Comparison of ENCODE assay signal across 8 cellular contexts in the genomic region with DNA sequence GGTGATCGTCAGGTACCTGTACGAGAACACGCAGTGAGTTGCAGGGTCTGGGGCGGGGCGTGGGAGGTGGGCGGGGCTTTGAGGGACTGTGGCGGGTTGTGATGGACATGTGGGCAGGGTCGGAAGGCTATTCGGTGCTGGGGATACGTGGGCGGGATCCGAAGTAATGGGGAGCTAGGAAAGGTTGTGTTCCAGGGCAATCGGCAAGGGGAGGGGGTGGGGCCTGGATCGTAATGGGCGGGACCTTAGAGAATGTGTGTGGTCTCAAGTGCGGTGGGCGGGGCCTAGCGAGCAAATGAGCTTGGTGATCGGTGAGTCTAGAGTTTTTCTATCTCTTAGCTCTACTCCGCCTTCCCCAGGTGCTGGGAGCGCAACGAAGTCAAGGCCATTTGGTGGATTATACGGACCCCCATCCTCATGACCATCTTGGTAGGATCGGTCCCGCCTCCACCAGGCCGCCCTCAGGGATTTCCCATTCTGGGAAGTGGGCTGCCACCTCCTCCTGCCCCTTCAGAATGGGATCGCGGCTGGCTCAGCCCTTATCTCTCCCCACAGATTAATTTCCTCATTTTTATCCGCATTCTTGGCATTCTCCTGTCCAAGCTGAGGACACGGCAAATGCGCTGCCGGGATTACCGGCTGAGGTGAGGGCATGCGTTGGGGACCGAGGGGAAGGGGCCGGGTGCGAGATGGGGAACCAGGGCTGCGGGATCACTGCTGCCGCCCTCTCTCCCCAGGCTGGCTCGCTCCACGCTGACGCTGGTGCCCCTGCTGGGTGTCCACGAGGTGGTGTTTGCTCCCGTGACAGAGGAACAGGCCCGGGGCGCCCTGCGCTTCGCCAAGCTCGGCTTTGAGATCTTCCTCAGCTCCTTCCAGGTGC. TPM values are rescaled to one million over a fixed set of nuclear protein-coding genes. Genes with fewer than 3 reads are reported as not detected.
A peak's percentile ranks its signal among the peaks of the same experiment; 100 is the strongest.
DNase-seq lines count a peak whose midpoint lies in the region; ATAC-seq, FAIRE-seq and TF ChIP-seq lines count a peak whose summit lies in the region.

No MANE protein-coding gene starts in this region.

- ATAC-seq in activated CD4-positive, CD25-positive, alpha-beta regulatory T cell treated with anti-CD3 and anti-CD28 coated beads, Interleukin-2, amount 50 U/mL, for 24 hours: peak; percentile 61 to 66
- no peak for ATAC-seq in GM18517 (IDR thresholded peaks at IDR 0.05; ENCODE audit: unreplicated experiment)
- ATAC-seq in GM19324 (IDR thresholded peaks at IDR 0.05; ENCODE audit: low FRiP score, unreplicated experiment): no peak

- no peak overlapping the region; the same call in 1 of the 2 replicates for H3K9ac ChIP-seq in MM.1S (ENCODE audit: low read length)

- H4K20me1 ChIP-seq in MM.1S (ENCODE audit: insufficient read depth, low read length): no peaks in the 10 kb centered on the region

- peak overlapping the region; percentile 99 for H3K4me2 ChIP-seq in MM.1S (ENCODE audit: low read depth, low read length)

- DNase-seq in MM.1S (peak; percentile 90), bronchial epithelial cell (ENCODE audit: low read depth) (peak; percentile 96), iris pigment epithelial cell (ENCODE audit: low read depth) (peak; percentile 96)
- peak; percentile 85 to 87 for DNase-seq in stimulated activated CD4-positive, alpha-beta T cell treated with anti-CD3 and anti-CD28 coated beads, Interleukin-15, amount 100 ng/mL, for 48 hours (ENCODE audit: low read depth in 2 of 2)

- no peaks in the 10 kb centered on the region for H3K9me2 ChIP-seq in MM.1S (replicated peaks; ENCODE audit: insufficient read depth, low read length)

- peaks cover 11% of the 10 kb centered on the region for H3K4me1 ChIP-seq in MM.1S (ENCODE audit: low read length)

- no peak for FAIRE-seq in bronchial epithelial cell (lab: Jason Lieb, UNC)

- no peaks in the 10 kb centered on the region for H3F3A ChIP-seq in MM.1S (ENCODE audit: insufficient read depth, low read length)

- no peaks in the 10 kb centered on the region for H3K9me3 ChIP-seq in MM.1S (replicated peaks; ENCODE audit: insufficient read depth, low read length)

- H3K4me3 ChIP-seq in MM.1S (ENCODE audit: low read length): peak overlapping the region; percentile 59
- H3K4me3 ChIP-seq in bronchial epithelial cell (ENCODE audit: low read depth, low read length): peak overlapping the region; percentile 39

- H2AFZ ChIP-seq in MM.1S (ENCODE audit: low read length): peak overlapping the region; percentile 57

- no peak overlapping the region for H3K27ac ChIP-seq in MM.1S (ENCODE audit: low read length)

- TF ChIP-seq CTCF in GM12872 (IDR thresholded peaks at IDR 0.05; ENCODE audit: insufficient read depth, low read depth, low read length) (peak; percentile 37; the same call in 2 of the 3 replicates), MM.1S (IDR thresholded peaks at IDR 0.05; ENCODE audit: low read length) (no peak), bronchial epithelial cell (IDR thresholded peaks at IDR 0.05; ENCODE audit: insufficient read depth, low read length, severe bottlenecking) (peak; percentile 67)

- H3K27me3 ChIP-seq in MM.1S (replicated peaks; ENCODE audit: insufficient read depth, low read length): peaks cover 13% of the 10 kb centered on the region
- H3K27me3 ChIP-seq in bronchial epithelial cell (ENCODE audit: control insufficient read depth, insufficient read depth, low read length): no peaks in the 10 kb centered on the region

- H3K79me2 ChIP-seq in MM.1S (ENCODE audit: low read length): no peaks in the 10 kb centered on the region

- no peaks in the 10 kb centered on the region for H3K36me3 ChIP-seq in MM.1S (replicated peaks; ENCODE audit: insufficient read depth, low read length)
- H3K36me3 ChIP-seq in bronchial epithelial cell (ENCODE audit: control insufficient read depth, insufficient read depth, low read length): no peaks in the 10 kb centered on the region

RNA-seq across cellular contexts. Expression of a gene that starts 9.6 kb away (rescaled TPM):
- 0.38 and 0.53 TPM in 2 replicates for total RNA-seq in bronchial epithelial cell

RNA-seq across cellular contexts. Expression of a gene that starts 14.2 kb away (rescaled TPM):
- 429 and 572 TPM in 2 replicates for total RNA-seq in bronchial epithelial cell

RNA-seq across cellular contexts. Expression of a gene that starts 14.9 kb away (rescaled TPM):
- total RNA-seq in bronchial epithelial cell: 7.7 and 11.6 TPM in 2 replicates

RNA-seq across cellular contexts. Expression of a gene that starts 38.4 kb away (rescaled TPM):
- total RNA-seq in bronchial epithelial cell: 144 and 153 TPM in 2 replicates

RNA-seq across cellular contexts. Expression of a gene that starts 53.1 kb away (rescaled TPM):
- total RNA-seq in bronchial epithelial cell: 2.4 and 5.5 TPM in 2 replicates

Comparison
In these comparisons a context has a peak if more than half of its experiments do, and no peak if none do; other contexts are left out.
1. ATAC-seq: peak in activated CD4-positive, CD25-positive, alpha-beta regulatory T cell treated with anti-CD3 and anti-CD28 coated beads, Interleukin-2, amount 50 U/mL, for 24 hours (2 of 2); none in GM18517 (single experiment) and GM19324 (single experiment).
2. Peak in every context shown above with its lines, with median percentiles within 50 percentile points of each other: DNase-seq.